In genomic region chr20:57649617-57650015, GRCh38 we compare ENCODE assay signal across 15 cellular contexts. TPM values are rescaled to one million over a fixed set of nuclear protein-coding genes. Genes with fewer than 3 reads are reported as not detected.
"Had no signal": no experiment of that assay in that cellular context is flagged by ENCODE, and none has a peak within 500 bp of the region (broad histone marks: within the 10 kb centered on the region; RNA-seq: fewer than 3 reads in every experiment).

No MANE protein-coding gene starts in this region.

- H3K4me3 ChIP-seq: dorsolateral prefrontal cortex, esophagus squamous epithelium, skin epidermis, stomach, thyroid gland, uterus had no signal

- ATAC-seq: foreskin keratinocyte, SK-N-SH treated with all-trans-retinoic acid at 6 μM for 48 hours had no signal

- H3K27ac Mint-ChIP-seq: mesothelial cell of epicardium; T-helper 1 cell treated with Interleukin-12 subunit alpha and Interleukin-12 subunit beta and Interleukin-4 antibody, amounts not matched to agents 30 μg/mL and 1 μg/mL, for 36 hours had no signal

- H3K79me2 ChIP-seq: parathyroid adenoma had no signal

- H3K9me3 Mint-ChIP-seq: activated naive CD4-positive, alpha-beta T cell treated with anti-CD3 and anti-CD28 coated beads, Interleukin-2, amount 50 U/mL, for 24 hours had no signal

- H3K4me3 Mint-ChIP-seq: activated naive CD4-positive, alpha-beta T cell treated with anti-CD3 and anti-CD28 coated beads, Interleukin-2, amount 50 U/mL, for 24 hours; mesothelial cell of epicardium; neural crest cell; T-helper 1 cell treated with Interleukin-12 subunit alpha and Interleukin-12 subunit beta and Interleukin-4 antibody, amounts not matched to agents 30 μg/mL and 1 μg/mL, for 36 hours had no signal

- H3K9me3 ChIP-seq: esophagus squamous epithelium, thyroid gland had no signal

- DNase-seq: activated CD4-positive, CD25-positive, alpha-beta regulatory T cell; cerebellar nuclear complex; esophagus squamous epithelium; foreskin keratinocyte; stomach had no signal

- H3K27me3 Mint-ChIP-seq: activated naive CD4-positive, alpha-beta T cell treated with anti-CD3 and anti-CD28 coated beads, Interleukin-2, amount 50 U/mL, for 24 hours had no signal

- H3K27ac ChIP-seq: esophagus squamous epithelium, foreskin keratinocyte, parathyroid adenoma, skin epidermis, stomach, thyroid gland, uterus had no signal

- H2AFZ ChIP-seq: parathyroid adenoma had no signal

- H3K36me3 ChIP-seq: uterus had no signal

- H3K4me1 ChIP-seq: esophagus squamous epithelium, foreskin keratinocyte, parathyroid adenoma, uterus had no signal

- H3K27me3 ChIP-seq: dorsolateral prefrontal cortex, esophagus squamous epithelium, foreskin keratinocyte, stomach, thyroid gland, uterus had no signal

RNA-seq across cellular contexts. Expression of gene ZBP1, which starts 29.4 kb away (rescaled TPM):
- total RNA-seq: foreskin keratinocyte, mesothelial cell of epicardium, neural crest cell, stomach had no signal
